In genomic region chr1:17591814-17592430, GRCh38 we compare ENCODE assay signal across 21 cellular contexts. TPM values are rescaled to one million over a fixed set of nuclear protein-coding genes. Genes with fewer than 3 reads are reported as not detected.
DNase-seq lines count a peak whose midpoint lies in the region; ATAC-seq, FAIRE-seq and TF ChIP-seq lines count a peak whose summit lies in the region.
"Had no signal": no experiment of that assay in that cellular context is flagged by ENCODE, and none has a peak within 500 bp of the region (broad histone marks: within the 10 kb centered on the region; RNA-seq: fewer than 3 reads in every experiment).

No MANE protein-coding gene starts in this region.

- peaks cover 4% of the 10 kb centered on the region for H3K36me3 ChIP-seq in right atrium auricular region
- H3K36me3 ChIP-seq in mucosa of descending colon (ENCODE audit: low read depth) = no peaks in the 10 kb centered on the region
- peaks cover 0 to 12% of the 10 kb centered on the region in 2 donors for H3K36me3 ChIP-seq in vagina
- H3K36me3 ChIP-seq in small intestine (ENCODE audit: control insufficient read depth in 2 of 2, insufficient read depth in 2 of 2, low read length in 2 of 2) = peaks cover 0 to 2% of the 10 kb centered on the region in 2 donors
- H3K36me3 ChIP-seq: upper lobe of right lung had no signal

- H3K27ac ChIP-seq in right atrium auricular region (peak overlapping the region; percentile 28 to 88), coronary artery (peak overlapping the region; percentile 72 to 89), vagina (peak overlapping the region; percentile 25), small intestine (ENCODE audit: low read depth in 1 of 2, low read length in 1 of 2) (no peak overlapping the region)
- H3K27ac ChIP-seq: psoas muscle, SJSA1, upper lobe of right lung had no signal

- peaks cover 0 to 79% of the 10 kb centered on the region in 2 donors for H3K4me1 ChIP-seq in right atrium auricular region
- H3K4me1 ChIP-seq in mucosa of descending colon (ENCODE audit: low read depth) = peaks cover 54% of the 10 kb centered on the region
- peaks cover 26% of the 10 kb centered on the region for H3K4me1 ChIP-seq in vagina
- H3K4me1 ChIP-seq in small intestine (ENCODE audit: control insufficient read depth in 2 of 2, insufficient read depth in 1 of 2, low read depth in 1 of 2, low read length in 1 of 2) = peaks cover 12 to 18% of the 10 kb centered on the region in 2 donors

- no peak for FAIRE-seq in small intestine (lab: Jason Lieb, UNC)
- FAIRE-seq: GM12892 had no signal

- no peak for TF ChIP-seq POLR2A in vagina (IDR thresholded peaks at IDR 0.05)

- DNase-seq in right atrium auricular region (ENCODE audit: low spot score) (no peak), Right ventricle myocardium superior (no peak), coronary artery (ENCODE audit: low spot score) (no peak), mucosa of descending colon (peak in 2 of 3 donors; percentile 51 to 56), vagina (ENCODE audit: extremely low spot score in 2 of 2) (no peak), small intestine (no peak), DMS 273 treated with DMSO at 0.1 percent for 48 hours (lab: John Stamatoyannopoulos, UW) (no peak)
- DNase-seq in activated naive CD4-positive, alpha-beta T cell treated with Interleukin-2 at 50 U/mL for 16 hours = no peak
- DNase-seq: activated CD4-positive, alpha-beta T cell treated with anti-CD3 and anti-CD28 coated beads, Interleukin-2, amount 10 ng/mL, durations not matched to agents 24 days and 14 days; activated CD8-positive, alpha-beta memory T cell treated with anti-CD3 and anti-CD28 coated beads, Interleukin-2, amount 10 ng/mL, durations not matched to agents 7 days and 5 days; aorta; COR-L47; effector memory CD8-positive, alpha-beta T cell; NCI-H2081; psoas muscle; stimulated activated CD4-positive, alpha-beta T cell treated with anti-CD3 and anti-CD28 coated beads, Interleukin-4, amount 100 ng/mL, for 24 hours; upper lobe of right lung had no signal

- ATAC-seq in Right ventricle myocardium superior (ENCODE audit: poor library complexity) = no peak
- ATAC-seq in mucosa of descending colon = no peak
- ATAC-seq: activated CD8-positive, alpha-beta memory T cell treated with anti-CD3 and anti-CD28 coated beads, Interleukin-2, amount 10 ng/mL, durations not matched to agents 7 days and 5 days; effector memory CD8-positive, alpha-beta T cell; psoas muscle; upper lobe of right lung had no signal

- H3K9me3 ChIP-seq in right atrium auricular region (no peaks in the 10 kb centered on the region), mucosa of descending colon (no peaks in the 10 kb centered on the region), vagina (no peaks in the 10 kb centered on the region), small intestine (ENCODE audit: control insufficient read depth, low read depth) (no peaks in the 10 kb centered on the region)
- H3K9me3 ChIP-seq: psoas muscle, SJSA1, upper lobe of right lung had no signal

- no peak overlapping the region for H3K4me3 ChIP-seq in right atrium auricular region
- H3K4me3 ChIP-seq in coronary artery = no peak overlapping the region
- H3K4me3 ChIP-seq in mucosa of descending colon = no peak overlapping the region
- no peak overlapping the region for H3K4me3 ChIP-seq in vagina
- no peak overlapping the region for H3K4me3 ChIP-seq in small intestine (ENCODE audit: low read depth in 1 of 2, low read length in 2 of 2)
- H3K4me3 ChIP-seq: psoas muscle, SJSA1, upper lobe of right lung had no signal

- TF ChIP-seq CTCF in right atrium auricular region (IDR thresholded peaks at IDR 0.05) = no peak
- TF ChIP-seq CTCF in coronary artery (IDR thresholded peaks at IDR 0.05) = no peak
- no peak for TF ChIP-seq CTCF in mucosa of descending colon (IDR thresholded peaks at IDR 0.05)
- TF ChIP-seq CTCF in vagina (IDR thresholded peaks at IDR 0.05) = no peak

- intact Hi-C loops in Right ventricle myocardium superior (cut with DNase I) (no loop called here), mucosa of descending colon (cut with DNase I, micrococcal nuclease) (loop anchor here in 1 of 2 donors (10.0 kb wide), 1 partner anchor 47 kb away; no protein-coding TSS in a partner anchor), vagina (cut with DNase I) (no loop called here)

- H3K27me3 ChIP-seq in right atrium auricular region (no peaks in the 10 kb centered on the region), vagina (no peaks in the 10 kb centered on the region), small intestine (ENCODE audit: control insufficient read depth in 2 of 2, insufficient read depth in 2 of 2, low read length in 2 of 2) (no peaks in the 10 kb centered on the region)
- H3K27me3 ChIP-seq: SJSA1, upper lobe of right lung had no signal

- 17 to 40% (median 36%) methylated on average over 7 of the region's 7 CpGs for WGBS in small intestine, 3 donors

RNA-seq across cellular contexts. Expression of gene ARHGEF10L, which starts 52.4 kb away (rescaled TPM):
- total RNA-seq in right atrium auricular region (10 to 100 TPM; 49.3 to 52.2 TPM), Right ventricle myocardium superior (55.6 TPM), mucosa of descending colon (100 to 1,000 TPM in 2 of 3 donors, 10 to 100 TPM in 1; 87.6 to 146 (median 144) TPM), vagina (75.6 TPM)
- 10 to 100 TPM in 1 of 3 donors, 1 to 10 TPM in 2; 5.6 to 62.1 (median 7.8) TPM for polyA plus RNA-seq in small intestine
- total RNA-seq: activated CD4-positive, alpha-beta T cell treated with anti-CD3 and anti-CD28 coated beads, Interleukin-2, amount 10 ng/mL, durations not matched to agents 24 days and 14 days; activated CD8-positive, alpha-beta memory T cell treated with anti-CD3 and anti-CD28 coated beads, Interleukin-2, amount 10 ng/mL, durations not matched to agents 7 days and 5 days; activated T-helper 1 cell treated with anti-CD3 and anti-CD28 coated beads, Interleukin-12 subunit alpha, Interleukin-12 subunit beta, Interleukin-2, Interleukin-4 antibody, amounts not matched to agents 30 ng/mL and 10 ng/mL and 1 ng/mL, durations not matched to agents 14 hours and 24 hours and 36 hours; T-helper 1 cell treated with Interleukin-12 subunit alpha and Interleukin-12 subunit beta and Interleukin-4 antibody, amounts not matched to agents 30 ng/mL and 1 ng/mL, for 36 hours had no signal

Comparison
In these comparisons a context has a peak if more than half of its experiments do, and no peak if none do; other contexts are left out.
1. DNase-seq: peak in mucosa of descending colon (2 of 3); none in right atrium auricular region (single experiment), Right ventricle myocardium superior (single experiment), coronary artery (single experiment), vagina (0 of 2), small intestine (single experiment), activated naive CD4-positive, alpha-beta T cell treated with Interleukin-2 at 50 U/mL for 16 hours (single experiment) and DMS 273 treated with DMSO at 0.1 percent for 48 hours (single experiment).
2. H3K27ac ChIP-seq: peak in right atrium auricular region (2 of 2), coronary artery (2 of 2) and vagina (single experiment); none in small intestine (0 of 2).